20 cellular contexts compared by ENCODE assay signal in genomic region chr1:109048335-109048734, GRCh38. TPM values are rescaled to one million over a fixed set of nuclear protein-coding genes. Genes with fewer than 3 reads are reported as not detected.
DNase-seq lines count a peak whose midpoint lies in the region; ATAC-seq, FAIRE-seq and TF ChIP-seq lines count a peak whose summit lies in the region.
"Had no signal": no experiment of that assay in that cellular context is flagged by ENCODE, and none has a peak within 500 bp of the region (broad histone marks: within the 10 kb centered on the region; RNA-seq: fewer than 3 reads in every experiment).

No MANE protein-coding gene starts in this region.

- no peak for ATAC-seq in HepG2
- ATAC-seq in right lobe of liver = no peak
- no peak for ATAC-seq in K562
- ATAC-seq in HG03469 (IDR thresholded peaks at IDR 0.05; ENCODE audit: unreplicated experiment) = no peak
- ATAC-seq: A549; CD8-positive, alpha-beta T cell had no signal

- no peak for TF ChIP-seq EP300 in HepG2 (IDR thresholded peaks at IDR 0.05; ENCODE audit: low read depth in 2 of 2, low read length in 2 of 2)
- TF ChIP-seq EP300 in HepG2 (CRISPR knock-in tag; IDR thresholded peaks at IDR 0.05; ENCODE audit: borderline replicate concordance) = no peak
- no peak for TF ChIP-seq EP300 in K562 (IDR thresholded peaks at IDR 0.05; ENCODE audit: low read length)

- H3K4me3 ChIP-seq in HepG2 (replicated peaks in 1 of 3; ENCODE audit: insufficient read depth in 1 of 3, low read depth in 2 of 3, low read length in 3 of 3) = no peak overlapping the region
- no peak overlapping the region for H3K4me3 ChIP-seq in right lobe of liver
- no peak overlapping the region for H3K4me3 ChIP-seq in K562
- H3K4me3 ChIP-seq: A549; BLaER1 treated with 17β-estradiol and CSF1 and Interleukin-3, amounts not matched to agents 10 nM and 100 nM had no signal

- DNase-seq in HepG2 (ENCODE audit: low spot score) = no peak
- no peak for DNase-seq in right lobe of liver
- no peak for DNase-seq in K562 (ENCODE audit: extremely low read depth in 1 of 4, low spot score in 3 of 4)
- no peak for DNase-seq in germinal center (ENCODE audit: low spot score)
- DNase-seq: AML-193; Caco-2; Calu3; CD4-positive, alpha-beta T cell; CD8-positive, alpha-beta T cell; DMS79 treated with DMSO at 0.1 percent for 48 hours; GF-D8 had no signal

- H3K36me3 ChIP-seq in HepG2 (replicated peaks in 1 of 2; ENCODE audit: control insufficient read depth in 1 of 2, insufficient read depth in 2 of 2, low read length in 2 of 2) = no peaks in the 10 kb centered on the region
- H3K36me3 ChIP-seq in right lobe of liver = no peaks in the 10 kb centered on the region
- no peaks in the 10 kb centered on the region for H3K36me3 ChIP-seq in K562 (ENCODE audit: control insufficient read depth, insufficient read depth, low read length)
- H3K36me3 ChIP-seq: BLaER1 treated with 17β-estradiol and CSF1 and Interleukin-3, amounts not matched to agents 10 nM and 100 nM had no signal

- TF ChIP-seq POLR2A in HepG2 (IDR thresholded peaks at IDR 0.05; ENCODE audit: insufficient read depth in 1 of 2, low read depth in 2 of 2, low read length in 2 of 2) (no peak), right lobe of liver (IDR thresholded peaks at IDR 0.05) (no peak), K562 (conservative IDR thresholded peaks at IDR 0.05) (no peak)

- intact Hi-C loops in HepG2 (cut with micrococcal nuclease; ENCODE audit: unreplicated experiment) (no loop called here), right lobe of liver (cut with DNase I) (no loop called here), K562 (cut with micrococcal nuclease) (no loop called here)

- FAIRE-seq in HepG2 (lab: Jason Lieb, UNC) (no peak), K562 (lab: Jason Lieb, UNC) (no peak)
- FAIRE-seq: A549, D721Med, G401.6, GM12891, GM19239 had no signal

- H3K9ac ChIP-seq in HepG2 (ENCODE audit: insufficient read depth, low read depth, low read length) (no peak overlapping the region), K562 (ENCODE audit: insufficient read depth in 1 of 2, low read depth in 2 of 2, low read length in 2 of 2) (no peak overlapping the region)
- H3K9ac ChIP-seq: BLaER1 treated with 17β-estradiol and CSF1 and Interleukin-3, amounts not matched to agents 10 nM and 100 nM had no signal

- H2AFZ ChIP-seq in HepG2 (ENCODE audit: low read length) (no peak overlapping the region), K562 (ENCODE audit: low read depth, low read length) (no peak overlapping the region)

- TF ChIP-seq RAD21 in HepG2 (CRISPR knock-in tag; IDR thresholded peaks at IDR 0.05) (no peak), K562 (CRISPR knock-in tag; conservative IDR thresholded peaks at IDR 0.05 in 1 of 2, IDR thresholded peaks at IDR 0.05 in 1 of 2) (no peak)

- no TSS peak for BruUV-seq in HepG2 (replicated peaks; lab: Mats Ljungman, UMichigan)
- BruUV-seq in K562 (replicated peaks; lab: Mats Ljungman, UMichigan) = no TSS peak

- no peak overlapping the region for H3K27ac ChIP-seq in HepG2 (ENCODE audit: extremely low read length, insufficient read depth, low read length)
- H3K27ac ChIP-seq in right lobe of liver = no peak overlapping the region
- H3K27ac ChIP-seq in K562 (ENCODE audit: extremely low read depth, low read depth, low read length) = no peak overlapping the region
- H3K27ac ChIP-seq: 22Rv1; A549; BLaER1 treated with 17β-estradiol and CSF1 and Interleukin-3, amounts not matched to agents 10 nM and 100 nM; C4-2B had no signal

- H3K27me3 ChIP-seq in HepG2 (ENCODE audit: control insufficient read depth in 1 of 2, insufficient read depth in 2 of 2, low read length in 2 of 2) (no peaks in the 10 kb centered on the region), right lobe of liver (no peaks in the 10 kb centered on the region), K562 (ENCODE audit: control insufficient read depth in 2 of 2, insufficient read depth in 2 of 2, low read length in 2 of 2) (no peaks in the 10 kb centered on the region)
- H3K27me3 ChIP-seq: BLaER1 treated with 17β-estradiol and CSF1 and Interleukin-3, amounts not matched to agents 10 nM and 100 nM had no signal

- no peak overlapping the region for H3K4me2 ChIP-seq in HepG2 (ENCODE audit: low read depth, low read length)
- no peak overlapping the region for H3K4me2 ChIP-seq in K562 (ENCODE audit: insufficient read depth, low read length)
- H3K4me2 ChIP-seq: A549; BLaER1 treated with 17β-estradiol and CSF1 and Interleukin-3, amounts not matched to agents 10 nM and 100 nM had no signal

- TF ChIP-seq CTCF in HepG2 (CRISPR knock-in tag; IDR thresholded peaks at IDR 0.05) (no peak), right lobe of liver (IDR thresholded peaks at IDR 0.05) (no peak), K562 (IDR thresholded peaks at IDR 0.05 in 2 of 3, conservative IDR thresholded peaks at IDR 0.05 in 1 of 3; ENCODE audit: insufficient read depth in 2 of 3, low read depth in 1 of 3, low read length in 3 of 3) (no peak)

- H3K9me3 ChIP-seq in HepG2 (ENCODE audit: low read length) (no peaks in the 10 kb centered on the region), right lobe of liver (no peaks in the 10 kb centered on the region), K562 (replicated peaks; ENCODE audit: control insufficient read depth, insufficient read depth, low read depth, low read length) (no peaks in the 10 kb centered on the region)
- H3K9me3 ChIP-seq: A549, Caco-2 had no signal

- POLR2A ChIA-PET in HepG2 (lab: Yijun Ruan, JAX) = no interaction called here
- POLR2A ChIA-PET in K562 (lab: Yijun Ruan, JAX) = interaction anchor here (2.1 kb wide), 1 partner anchor 13 kb away, joined by 9 read pairs; no protein-coding TSS in a partner anchor

- peaks cover 27% of the 10 kb centered on the region for H3K4me1 ChIP-seq in HepG2 (ENCODE audit: insufficient read depth, low read length)
- H3K4me1 ChIP-seq in right lobe of liver = no peaks in the 10 kb centered on the region
- H3K4me1 ChIP-seq in K562 (replicated peaks in 1 of 2; ENCODE audit: control insufficient read depth in 2 of 2, insufficient read depth in 2 of 2, low read length in 2 of 2) = 0 out of 5 replicates have a peak, but pooled peaks cover 0 to 3% of the 10 kb centered on the region in 2 experiments
- H3K4me1 ChIP-seq: A549, Caco-2 had no signal

- 2% methylated on average over 2 of the region's 2 CpGs for WGBS in HepG2 (ENCODE audit: low lambda C conversion rate)
- 8% methylated on average over 2 of the region's 2 CpGs for WGBS in right lobe of liver (ENCODE audit: insufficient coverage, low coverage, low lambda C conversion rate, missing lambda C conversion rate)
- 22% methylated on average over 1 of the region's 2 CpGs for WGBS in K562 (ENCODE audit: insufficient coverage, low coverage, missing lambda C conversion rate)

- H3K79me2 ChIP-seq in HepG2 (ENCODE audit: insufficient read depth, low read length) (no peaks in the 10 kb centered on the region), K562 (ENCODE audit: control insufficient read depth, insufficient read depth, low read length) (no peaks in the 10 kb centered on the region)

- no peaks in the 10 kb centered on the region for H3K9me1 ChIP-seq in K562 (ENCODE audit: control insufficient read depth, insufficient read depth, low read length)

- CTCF ChIA-PET in HepG2 (lab: Yijun Ruan, JAX; ENCODE audit: low intra/inter-chr PET ratio, low total read pairs) (no interaction called here), K562 (lab: Yijun Ruan, JAX; ENCODE audit: low intra/inter-chr PET ratio) (no interaction called here)

- in situ Hi-C loops in HepG2 (cut with HindIII; ENCODE audit: extremely low pct_ligation_motif_present, low pct_unique_long_range_greater_than_20kb) = no loop called here
- in situ Hi-C loops in K562 (cut with MboI) = no loop called here

- no peaks in the 10 kb centered on the region for H4K20me1 ChIP-seq in HepG2 (ENCODE audit: insufficient read depth, low read length)
- H4K20me1 ChIP-seq in K562 (replicated peaks; ENCODE audit: control insufficient read depth, insufficient read depth, low read length) = no peaks in the 10 kb centered on the region
- H4K20me1 ChIP-seq: BLaER1 treated with 17β-estradiol and CSF1 and Interleukin-3, amounts not matched to agents 10 nM and 100 nM had no signal

RNA-seq across cellular contexts. Expression of gene WDR47, which starts 6.4 kb away (rescaled TPM):
- total RNA-seq in HepG2 (2016; rRNA removed; fragmentation: Illumina TruSeq; extraction: Trizol) = 5.9 and 6.0 TPM in 2 replicates
- 2.0 and 2.2 TPM in 2 replicates for total RNA-seq in HepG2 (2016; cell fraction: cytosol; rRNA removed; fragmentation: Illumina TruSeq; extraction: Trizol; ENCODE audit: low read depth)
- 5.5 and 7.3 TPM in 2 replicates for total RNA-seq in HepG2 (2016; cell fraction: insoluble cytoplasmic fraction; rRNA removed; fragmentation: Illumina TruSeq; extraction: Trizol)
- 3.1 and 4.0 TPM in 2 replicates for total RNA-seq in HepG2 (2016; cell fraction: membrane; rRNA removed; fragmentation: Illumina TruSeq; extraction: Trizol)
- total RNA-seq in HepG2 (2016; cell fraction: nucleus; rRNA removed; fragmentation: Illumina TruSeq; extraction: Trizol) = 7.6 and 7.7 TPM in 2 replicates
- polyA plus RNA-seq in HepG2 (2011; rRNA removed) = 3.7 and 4.3 TPM in 2 replicates
- polyA plus RNA-seq in HepG2 (2011; cell fraction: cytosol; rRNA removed) = 1.7 and 2.7 TPM in 2 replicates
- polyA plus RNA-seq in HepG2 (2011; cell fraction: nucleus; rRNA removed) = 5.3 and 5.7 TPM in 2 replicates
- polyA plus RNA-seq in HepG2 (2012) = 3.1 and 3.2 TPM in 2 replicates
- polyA plus RNA-seq in HepG2 (2016; cell fraction: cytosol; fragmentation: Illumina TruSeq; extraction: Trizol; ENCODE audit: low read depth) = 0.14 and 0.19 TPM in 2 replicates
- 4.0 and 4.5 TPM in 2 replicates for polyA plus RNA-seq in HepG2 (2016; cell fraction: insoluble cytoplasmic fraction; fragmentation: Illumina TruSeq; extraction: Trizol; ENCODE audit: low read depth)
- polyA plus RNA-seq in HepG2 (2016; cell fraction: membrane; fragmentation: Illumina TruSeq; extraction: Trizol; ENCODE audit: low read depth) = 0.56 and 0.84 TPM in 2 replicates
- 8.1 and 9.3 TPM in 2 replicates for polyA plus RNA-seq in HepG2 (2016; cell fraction: nucleus; fragmentation: Illumina TruSeq; extraction: Trizol; ENCODE audit: insufficient read depth, low read depth)
- 3.0 and 7.0 TPM in 2 replicates for polyA minus RNA-seq in HepG2 (2011; rRNA and poly(A)+ RNA removed; ENCODE audit: low replicate concordance)
- polyA minus RNA-seq in HepG2 (2011; cell fraction: cytosol; rRNA and poly(A)+ RNA removed) = 6.3 and 7.3 TPM in 2 replicates
- polyA minus RNA-seq in HepG2 (2011; cell fraction: nucleus; rRNA and poly(A)+ RNA removed) = 8.0 and 10.6 TPM in 2 replicates
- total RNA-seq in right lobe of liver = 1 to 10 TPM; 2.4 to 4.2 (median 2.6) TPM
- total RNA-seq in K562 (2011; cell fraction: chromatin; rRNA removed; ENCODE audit: low replicate concordance) = 11.7 and 26.2 TPM in 2 replicates
- 6.7 and 9.2 TPM in 2 replicates for total RNA-seq in K562 (2011; cell fraction: nucleolus; rRNA removed)
- total RNA-seq in K562 (2011; cell fraction: nucleoplasm; rRNA removed) = 8.9 and 9.0 TPM in 2 replicates
- 3.5 and 3.8 TPM in 2 replicates for total RNA-seq in K562 (2014; rRNA removed)
- total RNA-seq in K562 (2014; rRNA removed; fragmentation: Illumina TruSeq; extraction: Trizol) = 6.1 and 6.8 TPM in 2 replicates
- total RNA-seq in K562 (2015; rRNA removed; fragmentation: Illumina TruSeq; extraction: Trizol) = 6.6 and 6.7 TPM in 2 replicates
- 6.1 and 9.6 TPM in 2 replicates for total RNA-seq in K562 (2021)
- polyA plus RNA-seq in K562 (2011; rRNA removed) = 8.8 and 10.1 TPM in 2 replicates
- polyA plus RNA-seq in K562 (2011; cell fraction: cytosol; rRNA removed) = 1.6 and 3.7 TPM in 2 replicates
- 6.2 and 8.8 TPM in 2 replicates for polyA plus RNA-seq in K562 (2011; cell fraction: nucleus; rRNA removed)
- 3.9 and 4.1 TPM in 2 replicates for polyA plus RNA-seq in K562 (2012)
- polyA plus RNA-seq in K562 (2014; fragmentation: Illumina TruSeq; extraction: Trizol) = 4.5 and 4.9 TPM in 2 replicates
- polyA plus RNA-seq in K562 (2014; fragmentation: Nextera tagmentation; extraction: Ambion mirVana) = 1 to 10 TPM; 1.3 to 2.0 TPM
- polyA plus RNA-seq in K562 (2014; rRNA removed) = 3.9 and 4.0 TPM in 2 replicates
- polyA minus RNA-seq in K562 (2011; rRNA and poly(A)+ RNA removed) = 16.2 and 16.3 TPM in 2 replicates
- polyA minus RNA-seq in K562 (2011; cell fraction: cytosol; rRNA and poly(A)+ RNA removed) = 5.5 and 12.3 TPM in 2 replicates
- 7.4 and 9.4 TPM in 2 replicates for polyA minus RNA-seq in K562 (2011; cell fraction: nucleus; rRNA and poly(A)+ RNA removed)

RNA-seq across cellular contexts. Expression of gene TAF13, which starts 27.5 kb away (rescaled TPM):
- total RNA-seq in HepG2 (2016; rRNA removed; fragmentation: Illumina TruSeq; extraction: Trizol) (36.3 and 62.1 TPM in 2 replicates), right lobe of liver (10 to 100 TPM; 19.2 to 41.1 (median 26.4) TPM), K562 (2014; rRNA removed) (22.9 and 26.6 TPM in 2 replicates), K562 (2014; rRNA removed; fragmentation: Illumina TruSeq; extraction: Trizol) (77.2 and 85.1 TPM in 2 replicates), K562 (2015; rRNA removed; fragmentation: Illumina TruSeq; extraction: Trizol) (49.2 and 52.1 TPM in 2 replicates), K562 (2021) (35.3 and 39.4 TPM in 2 replicates)
- 9.0 and 10.1 TPM in 2 replicates for total RNA-seq in HepG2 (2016; cell fraction: cytosol; rRNA removed; fragmentation: Illumina TruSeq; extraction: Trizol; ENCODE audit: low read depth)
- 40.2 and 62.3 TPM in 2 replicates for total RNA-seq in HepG2 (2016; cell fraction: insoluble cytoplasmic fraction; rRNA removed; fragmentation: Illumina TruSeq; extraction: Trizol)
- 28.6 and 37.3 TPM in 2 replicates for total RNA-seq in HepG2 (2016; cell fraction: membrane; rRNA removed; fragmentation: Illumina TruSeq; extraction: Trizol)
- 15.9 and 16.8 TPM in 2 replicates for total RNA-seq in HepG2 (2016; cell fraction: nucleus; rRNA removed; fragmentation: Illumina TruSeq; extraction: Trizol)
- polyA plus RNA-seq in HepG2 (2011; rRNA removed) (8.6 and 11.5 TPM in 2 replicates), K562 (2011; rRNA removed) (35.9 and 61.5 TPM in 2 replicates), K562 (2014; fragmentation: Illumina TruSeq; extraction: Trizol) (46.7 and 57.6 TPM in 2 replicates), K562 (2014; fragmentation: Nextera tagmentation; extraction: Ambion mirVana) (10 to 100 TPM; 14.9 to 21.0 TPM), K562 (2014; rRNA removed) (38.7 and 39.6 TPM in 2 replicates)
- 2.9 and 5.7 TPM in 2 replicates for polyA plus RNA-seq in HepG2 (2011; cell fraction: cytosol; rRNA removed)
- 1.1 and 2.3 TPM in 2 replicates for polyA plus RNA-seq in HepG2 (2011; cell fraction: nucleus; rRNA removed)
- polyA plus RNA-seq in HepG2 (2012) = 17.4 and 25.3 TPM in 2 replicates
- polyA plus RNA-seq in HepG2 (2016; cell fraction: cytosol; fragmentation: Illumina TruSeq; extraction: Trizol; ENCODE audit: low read depth) = 9.4 and 9.5 TPM in 2 replicates
- 69.4 and 70.2 TPM in 2 replicates for polyA plus RNA-seq in HepG2 (2016; cell fraction: insoluble cytoplasmic fraction; fragmentation: Illumina TruSeq; extraction: Trizol; ENCODE audit: low read depth)
- polyA plus RNA-seq in HepG2 (2016; cell fraction: membrane; fragmentation: Illumina TruSeq; extraction: Trizol; ENCODE audit: low read depth) = 26.1 and 31.2 TPM in 2 replicates
- 29.1 and 33.5 TPM in 2 replicates for polyA plus RNA-seq in HepG2 (2016; cell fraction: nucleus; fragmentation: Illumina TruSeq; extraction: Trizol; ENCODE audit: insufficient read depth, low read depth)
- polyA minus RNA-seq in HepG2 (2011; rRNA and poly(A)+ RNA removed; ENCODE audit: low replicate concordance) = 2.6 and 6.6 TPM in 2 replicates
- polyA minus RNA-seq in HepG2 (2011; cell fraction: cytosol; rRNA and poly(A)+ RNA removed) = 10.6 and 12.0 TPM in 2 replicates
- polyA minus RNA-seq in HepG2 (2011; cell fraction: nucleus; rRNA and poly(A)+ RNA removed) = 5.9 and 7.8 TPM in 2 replicates
- 6.3 and 21.5 TPM in 2 replicates for total RNA-seq in K562 (2011; cell fraction: chromatin; rRNA removed; ENCODE audit: low replicate concordance)
- total RNA-seq in K562 (2011; cell fraction: nucleolus; rRNA removed) = 4.9 and 5.5 TPM in 2 replicates
- 18.3 and 30.8 TPM in 2 replicates for total RNA-seq in K562 (2011; cell fraction: nucleoplasm; rRNA removed)
- polyA plus RNA-seq in K562 (2011; cell fraction: cytosol; rRNA removed) = 2.8 and 14.0 TPM in 2 replicates
- 1.6 and 2.9 TPM in 2 replicates for polyA plus RNA-seq in K562 (2011; cell fraction: nucleus; rRNA removed)
- polyA plus RNA-seq in K562 (2012) = 25.8 and 65.1 TPM in 2 replicates
- 53.5 and 57.2 TPM in 2 replicates for polyA minus RNA-seq in K562 (2011; rRNA and poly(A)+ RNA removed)
- polyA minus RNA-seq in K562 (2011; cell fraction: cytosol; rRNA and poly(A)+ RNA removed) = 22.9 and 30.5 TPM in 2 replicates
- 2.6 and 5.9 TPM in 2 replicates for polyA minus RNA-seq in K562 (2011; cell fraction: nucleus; rRNA and poly(A)+ RNA removed)

RNA-seq across cellular contexts. Expression of gene TMEM167B, which starts 42.2 kb away (rescaled TPM):
- total RNA-seq in HepG2 (2016; rRNA removed; fragmentation: Illumina TruSeq; extraction: Trizol) (22.4 and 24.4 TPM in 2 replicates), right lobe of liver (10 to 100 TPM; 10.5 to 21.9 (median 15.1) TPM), K562 (2014; rRNA removed) (17.2 and 25.8 TPM in 2 replicates), K562 (2014; rRNA removed; fragmentation: Illumina TruSeq; extraction: Trizol) (32.2 and 38.2 TPM in 2 replicates), K562 (2015; rRNA removed; fragmentation: Illumina TruSeq; extraction: Trizol) (29.0 and 33.4 TPM in 2 replicates), K562 (2021) (34.1 and 35.6 TPM in 2 replicates)
- 4.3 and 5.4 TPM in 2 replicates for total RNA-seq in HepG2 (2016; cell fraction: cytosol; rRNA removed; fragmentation: Illumina TruSeq; extraction: Trizol; ENCODE audit: low read depth)
- 23.6 and 26.0 TPM in 2 replicates for total RNA-seq in HepG2 (2016; cell fraction: insoluble cytoplasmic fraction; rRNA removed; fragmentation: Illumina TruSeq; extraction: Trizol)
- total RNA-seq in HepG2 (2016; cell fraction: membrane; rRNA removed; fragmentation: Illumina TruSeq; extraction: Trizol) = 14.2 and 15.4 TPM in 2 replicates
- 15.0 and 18.4 TPM in 2 replicates for total RNA-seq in HepG2 (2016; cell fraction: nucleus; rRNA removed; fragmentation: Illumina TruSeq; extraction: Trizol)
- polyA plus RNA-seq in HepG2 (2011; rRNA removed) (9.5 and 10.2 TPM in 2 replicates), K562 (2011; rRNA removed) (26.0 and 26.7 TPM in 2 replicates), K562 (2014; fragmentation: Illumina TruSeq; extraction: Trizol) (35.2 and 36.4 TPM in 2 replicates), K562 (2014; fragmentation: Nextera tagmentation; extraction: Ambion mirVana) (10 to 100 TPM; 25.0 to 36.3 TPM), K562 (2014; rRNA removed) (17.2 and 26.5 TPM in 2 replicates)
- polyA plus RNA-seq in HepG2 (2011; cell fraction: cytosol; rRNA removed) = 6.3 and 7.9 TPM in 2 replicates
- polyA plus RNA-seq in HepG2 (2011; cell fraction: nucleus; rRNA removed) = 4.6 and 5.9 TPM in 2 replicates
- polyA plus RNA-seq in HepG2 (2012) = 21.2 and 25.3 TPM in 2 replicates
- 4.8 and 7.2 TPM in 2 replicates for polyA plus RNA-seq in HepG2 (2016; cell fraction: cytosol; fragmentation: Illumina TruSeq; extraction: Trizol; ENCODE audit: low read depth)
- polyA plus RNA-seq in HepG2 (2016; cell fraction: insoluble cytoplasmic fraction; fragmentation: Illumina TruSeq; extraction: Trizol; ENCODE audit: low read depth) = 22.2 and 24.2 TPM in 2 replicates
- polyA plus RNA-seq in HepG2 (2016; cell fraction: membrane; fragmentation: Illumina TruSeq; extraction: Trizol; ENCODE audit: low read depth) = 9.2 and 10.4 TPM in 2 replicates
- polyA plus RNA-seq in HepG2 (2016; cell fraction: nucleus; fragmentation: Illumina TruSeq; extraction: Trizol; ENCODE audit: insufficient read depth, low read depth) = 17.0 and 18.9 TPM in 2 replicates
- polyA minus RNA-seq in HepG2 (2011; rRNA and poly(A)+ RNA removed; ENCODE audit: low replicate concordance) = 2.5 and 3.6 TPM in 2 replicates
- 9.4 and 11.4 TPM in 2 replicates for polyA minus RNA-seq in HepG2 (2011; cell fraction: cytosol; rRNA and poly(A)+ RNA removed)
- 5.8 and 7.1 TPM in 2 replicates for polyA minus RNA-seq in HepG2 (2011; cell fraction: nucleus; rRNA and poly(A)+ RNA removed)
- total RNA-seq in K562 (2011; cell fraction: chromatin; rRNA removed; ENCODE audit: low replicate concordance) = 18.1 and 23.4 TPM in 2 replicates
- total RNA-seq in K562 (2011; cell fraction: nucleolus; rRNA removed) = 17.2 and 20.7 TPM in 2 replicates
- total RNA-seq in K562 (2011; cell fraction: nucleoplasm; rRNA removed) = 28.7 and 30.7 TPM in 2 replicates
- polyA plus RNA-seq in K562 (2011; cell fraction: cytosol; rRNA removed) = 10.8 and 15.9 TPM in 2 replicates
- polyA plus RNA-seq in K562 (2011; cell fraction: nucleus; rRNA removed) = 10.9 and 18.1 TPM in 2 replicates
- 29.7 and 33.2 TPM in 2 replicates for polyA plus RNA-seq in K562 (2012)
- 17.3 and 27.7 TPM in 2 replicates for polyA minus RNA-seq in K562 (2011; rRNA and poly(A)+ RNA removed)
- polyA minus RNA-seq in K562 (2011; cell fraction: cytosol; rRNA and poly(A)+ RNA removed) = 15.3 and 18.0 TPM in 2 replicates
- 4.7 and 9.4 TPM in 2 replicates for polyA minus RNA-seq in K562 (2011; cell fraction: nucleus; rRNA and poly(A)+ RNA removed)

Comparison
In these comparisons a context has a peak if more than half of its experiments do, and no peak if none do; other contexts are left out.
1. Of the 241 proteins assayed by ChIP-seq in both HepG2 and K562: peak only in HepG2: HNRNPK; only in K562: PCBP2, ZBTB26 and ZNF512; in both: none; in neither: 237.